ENCODE assay signal across 20 cellular contexts in genomic region chr10:48632166-48632565, GRCh38. TPM values are rescaled to one million over a fixed set of nuclear protein-coding genes. Genes with fewer than 3 reads are reported as not detected.
"Had no signal": no experiment of that assay in that cellular context is flagged by ENCODE, and none has a peak within 500 bp of the region (broad histone marks: within the 10 kb centered on the region; RNA-seq: fewer than 3 reads in every experiment).

No MANE protein-coding gene starts in this region.

- H3K4me3 ChIP-seq: adrenal gland, esophagus muscularis mucosa, left lung, smooth muscle cell, stomach, suprapubic skin, tibial nerve had no signal

- H3K27me3 ChIP-seq: adrenal gland, esophagus muscularis mucosa, suprapubic skin, tibial nerve had no signal

- DNase-seq: activated T-cell treated with anti-CD3 and anti-CD28 coated beads, Interleukin-2, amount 50 U/mL, for 24 hours; adrenal gland; foreskin melanocyte; hippocampal formation; kidney glomerular epithelial cell; left lung; naive thymus-derived CD8-positive, alpha-beta T cell; stimulated activated CD4-positive, alpha-beta T cell treated with anti-CD3 and anti-CD28 coated beads, Interleukin-15, amount 100 ng/mL, for 24 hours; stomach; T1000 had no signal

- H3K36me3 ChIP-seq: adrenal gland, esophagus muscularis mucosa, left lung, stomach, suprapubic skin, tibial nerve had no signal

- ATAC-seq: activated naive CD4-positive, alpha-beta T cell treated with anti-CD3 and anti-CD28 coated beads, Interleukin-2, amount 50 U/mL, for 72 hours; activated T-helper 17 cell treated with anti-CD3 and anti-CD28 coated beads, Interleukin-2, amount 50 U/mL, for 72 hours; left lung; naive thymus-derived CD8-positive, alpha-beta T cell; sciatic nerve; stimulated activated memory B cell treated with anti-CD40 and anti-IgM and Interleukin-4, amounts not matched to agents 10 μg/mL and 1 μg/mL and 100 μg/mL, for 72 hours; WTC11 had no signal

- H3K27ac ChIP-seq: adrenal gland, esophagus muscularis mucosa, left lung, stomach, suprapubic skin, tibial nerve had no signal

- H3K4me2 ChIP-seq: smooth muscle cell had no signal

- H3K9me3 ChIP-seq: adrenal gland, esophagus muscularis mucosa, left lung, stomach, suprapubic skin, tibial nerve had no signal

RNA-seq across cellular contexts. Expression of gene ARHGAP22, which starts 27.3 kb away (rescaled TPM):
- total RNA-seq: activated naive CD4-positive, alpha-beta T cell treated with anti-CD3 and anti-CD28 coated beads, Interleukin-2, amount 50 U/mL, for 72 hours had no signal

RNA-seq across cellular contexts. Expression of gene WDFY4, which starts 52.5 kb away (rescaled TPM):
- total RNA-seq: renal cortical epithelial cell, smooth muscle cell had no signal
